Comparison of ENCODE assay signal across 2 cellular contexts in genomic region chr19:39416152-39416551, GRCh38.
TF ChIP-seq lines count a peak whose summit lies in the region.

No MANE protein-coding gene starts in this region.

TF ChIP-seq in IMR-90, 13 proteins besides CTCF, POLR2A, EP300 and RAD21:
- TF ChIP-seq MXI1 (IDR thresholded peaks at IDR 0.05; ENCODE audit: borderline replicate concordance, low read depth, low read length) (no peak), BHLHE40 (IDR thresholded peaks at IDR 0.05; ENCODE audit: low read depth, low read length) (no peak), CEBPB (IDR thresholded peaks at IDR 0.05; ENCODE audit: low read depth, low read length) (no peak), MAFK (IDR thresholded peaks at IDR 0.05; ENCODE audit: low read depth, low read length) (no peak), FOS (IDR thresholded peaks at IDR 0.05; ENCODE audit: low read depth, low read length) (no peak), MAZ (IDR thresholded peaks at IDR 0.05; ENCODE audit: borderline replicate concordance, low read depth, low read length) (no peak), NFE2L2 (IDR thresholded peaks at IDR 0.05; ENCODE audit: low read depth, low read length) (no peak), CHD1 (IDR thresholded peaks at IDR 0.05; ENCODE audit: low read depth, low read length) (no peak), SMC3 (IDR thresholded peaks at IDR 0.05; ENCODE audit: low read depth, low read length) (no peak), RCOR1 (IDR thresholded peaks at IDR 0.05; ENCODE audit: insufficient replicate concordance, low read length) (no peak), RFX5 (IDR thresholded peaks at IDR 0.05; ENCODE audit: low read depth, low read length) (no peak)
- TF ChIP-seq, protein P1, sequence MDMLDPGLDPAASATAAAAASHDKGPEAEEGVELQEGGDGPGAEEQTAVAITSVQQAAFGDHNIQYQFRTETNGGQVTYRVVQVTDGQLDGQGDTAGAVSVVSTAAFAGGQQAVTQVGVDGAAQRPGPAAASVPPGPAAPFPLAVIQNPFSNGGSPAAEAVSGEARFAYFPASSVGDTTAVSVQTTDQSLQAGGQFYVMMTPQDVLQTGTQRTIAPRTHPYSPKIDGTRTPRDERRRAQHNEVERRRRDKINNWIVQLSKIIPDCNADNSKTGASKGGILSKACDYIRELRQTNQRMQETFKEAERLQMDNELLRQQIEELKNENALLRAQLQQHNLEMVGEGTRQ (IDR thresholded peaks at IDR 0.05; ENCODE audit: low read depth, low read length): no peak
- TF ChIP-seq, protein P2, sequence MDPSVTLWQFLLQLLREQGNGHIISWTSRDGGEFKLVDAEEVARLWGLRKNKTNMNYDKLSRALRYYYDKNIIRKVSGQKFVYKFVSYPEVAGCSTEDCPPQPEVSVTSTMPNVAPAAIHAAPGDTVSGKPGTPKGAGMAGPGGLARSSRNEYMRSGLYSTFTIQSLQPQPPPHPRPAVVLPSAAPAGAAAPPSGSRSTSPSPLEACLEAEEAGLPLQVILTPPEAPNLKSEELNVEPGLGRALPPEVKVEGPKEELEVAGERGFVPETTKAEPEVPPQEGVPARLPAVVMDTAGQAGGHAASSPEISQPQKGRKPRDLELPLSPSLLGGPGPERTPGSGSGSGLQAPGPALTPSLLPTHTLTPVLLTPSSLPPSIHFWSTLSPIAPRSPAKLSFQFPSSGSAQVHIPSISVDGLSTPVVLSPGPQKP (IDR thresholded peaks at IDR 0.05; ENCODE audit: borderline replicate concordance, low read depth, low read length): no peak

TF ChIP-seq in SK-N-SH treated with all-trans-retinoic acid at 6 μM for 48 hours, 23 proteins besides CTCF, POLR2A, EP300 and RAD21:
- TF ChIP-seq CSDC2 (CRISPR knock-in tag; IDR thresholded peaks at IDR 0.05) (no peak), POU6F1 (CRISPR knock-in tag; IDR thresholded peaks at IDR 0.05; ENCODE audit: borderline replicate concordance, low read depth) (no peak), ZNF565 (CRISPR knock-in tag; conservative IDR thresholded peaks at IDR 0.05; ENCODE audit: low read depth) (no peak), SNAI2 (CRISPR knock-in tag; IDR thresholded peaks at IDR 0.05) (no peak), ZNF8 (CRISPR knock-in tag; IDR thresholded peaks at IDR 0.05) (no peak), ZNF70 (CRISPR knock-in tag; IDR thresholded peaks at IDR 0.05) (no peak), ZFP3 (CRISPR knock-in tag; IDR thresholded peaks at IDR 0.05) (no peak)
